28 cellular contexts compared by ENCODE assay signal in the genomic region with DNA sequence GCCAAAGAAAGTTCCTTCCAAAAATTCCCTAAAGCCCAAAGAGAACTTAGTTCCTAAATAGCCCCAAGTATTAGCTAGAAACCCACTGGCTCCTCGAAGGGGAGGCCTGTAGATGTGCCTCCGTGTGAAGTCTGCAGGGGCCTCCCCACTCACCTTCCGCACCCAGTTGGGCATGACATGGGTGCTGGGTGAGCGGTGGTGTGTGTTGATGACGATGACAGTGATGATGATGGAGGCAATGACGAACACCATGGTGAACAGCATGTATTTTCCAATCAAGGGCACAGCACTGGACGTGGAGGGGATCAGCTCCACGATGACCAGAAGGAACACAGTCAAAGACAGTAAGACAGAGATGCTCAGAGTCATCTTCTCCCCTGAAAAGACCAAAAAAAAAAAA. TPM values are rescaled to one million over a fixed set of nuclear protein-coding genes. Genes with fewer than 3 reads are reported as not detected.
DNase-seq lines count a peak whose midpoint lies in the region; ATAC-seq, FAIRE-seq and TF ChIP-seq lines count a peak whose summit lies in the region.
"Had no signal": no experiment of that assay in that cellular context is flagged by ENCODE, and none has a peak within 500 bp of the region (broad histone marks: within the 10 kb centered on the region; RNA-seq: fewer than 3 reads in every experiment).

No MANE protein-coding gene starts in this region.

- no peak for DNase-seq in CD4-positive, alpha-beta memory T cell
- DNase-seq in GM12891 (ENCODE audit: insufficient read length, low spot score) (no peak), T-cell (no peak), memory B cell (ENCODE audit: low spot score in 2 of 2) (peak; percentile 45 to 59), NCI-H1048 (lab: John Stamatoyannopoulos, UW) (no peak), T-helper 9 cell (no peak), head of caudate nucleus (no peak), NCI-H69 (lab: John Stamatoyannopoulos, UW) (no peak)
- DNase-seq: activated T-cell treated with anti-CD3 and anti-CD28 coated beads, Interleukin-2, amount 50 U/mL, for 72 hours; aorta; CD4-positive, alpha-beta T cell; cortex of kidney; islet precursor cell; Karpas-422; MV-4-11; NCI-H1694; NCI-H2171; stimulated activated CD4-positive, alpha-beta T cell treated with anti-CD3 and anti-CD28 coated beads, Interleukin-15, amount 100 ng/mL, for 24 hours; T1000; upper lobe of right lung had no signal

- no peak overlapping the region for H3K4me3 ChIP-seq in CD4-positive, alpha-beta memory T cell (ENCODE audit: low read length in 2 of 2)
- H3K4me3 ChIP-seq: cardiac muscle cell, neural progenitor cell, upper lobe of right lung had no signal

- H3K36me3 ChIP-seq in CD4-positive, alpha-beta memory T cell (ENCODE audit: insufficient read depth, low read length): no peaks in the 10 kb centered on the region
- H3K36me3 ChIP-seq: cardiac muscle cell, neural progenitor cell, upper lobe of right lung had no signal

- H3K4me1 ChIP-seq in CD4-positive, alpha-beta memory T cell (ENCODE audit: insufficient read depth, low read length): peaks cover 52% of the 10 kb centered on the region
- H3K4me1 ChIP-seq: upper lobe of right lung had no signal

- POLR2A ChIA-PET in CD4-positive, alpha-beta memory T cell (lab: Charles Lee; ENCODE audit: partially characterized antibody): interaction anchor here (0.8 to 2.2 kb wide), 5 partner anchors 12 to 240 kb away, joined by 3 to 12 read pairs (median 4); no protein-coding TSS in a partner anchor
- POLR2A ChIA-PET in T-cell (lab: Charles Lee): interaction anchor here (0.5 to 0.7 kb wide), 2 partner anchors 63 to 109 kb away, joined by 3 to 7 read pairs; no protein-coding TSS in a partner anchor

- peak overlapping the region; percentile 80 to 97 (median 94) for H3K27ac Mint-ChIP-seq in CD4-positive, alpha-beta memory T cell
- H3K27ac Mint-ChIP-seq in T-cell (peak overlapping the region; percentile 59 to 68), memory B cell (peak overlapping the region; percentile 98)
- H3K27ac Mint-ChIP-seq: activated T-cell treated with anti-CD3 and anti-CD28 coated beads, Interleukin-2, amount 50 U/mL, for 72 hours; CD4-positive, alpha-beta T cell; neural progenitor cell had no signal

- no peaks in the 10 kb centered on the region for H3K27me3 ChIP-seq in CD4-positive, alpha-beta memory T cell (ENCODE audit: insufficient read depth, low read length)
- H3K27me3 ChIP-seq: cardiac muscle cell, neural progenitor cell, upper lobe of right lung had no signal

- H3K27me3 Mint-ChIP-seq in CD4-positive, alpha-beta memory T cell: no peaks in the 10 kb centered on the region
- peaks cover 0 to 5% of the 10 kb centered on the region in 2 donors for H3K27me3 Mint-ChIP-seq in T-cell
- no peaks in the 10 kb centered on the region for H3K27me3 Mint-ChIP-seq in memory B cell
- H3K27me3 Mint-ChIP-seq: activated naive CD4-positive, alpha-beta T cell treated with anti-CD3 and anti-CD28 coated beads, Interleukin-2, amount 50 U/mL, for 24 hours; CD4-positive, alpha-beta T cell had no signal

- H3K9me3 ChIP-seq in CD4-positive, alpha-beta memory T cell (ENCODE audit: control insufficient read depth in 1 of 2, low read length in 2 of 2): no peaks in the 10 kb centered on the region
- H3K9me3 ChIP-seq: upper lobe of right lung had no signal

- no peaks in the 10 kb centered on the region for H3K9me3 Mint-ChIP-seq in CD4-positive, alpha-beta memory T cell
- H3K9me3 Mint-ChIP-seq in T-cell: no peaks in the 10 kb centered on the region
- H3K9me3 Mint-ChIP-seq in memory B cell: no peaks in the 10 kb centered on the region
- H3K9me3 Mint-ChIP-seq: activated naive CD4-positive, alpha-beta T cell treated with anti-CD3 and anti-CD28 coated beads, Interleukin-2, amount 50 U/mL, for 24 hours; activated T-cell treated with anti-CD3 and anti-CD28 coated beads, Interleukin-2, amount 50 U/mL, for 72 hours; CD4-positive, alpha-beta T cell; neural progenitor cell had no signal

- ATAC-seq in T-cell (replicated peaks in 1 of 4): no peak
- ATAC-seq in memory B cell (ENCODE audit: low read depth): peak; percentile 45
- ATAC-seq: activated T-cell treated with anti-CD3 and anti-CD28 coated beads, Interleukin-2, amount 50 U/mL, for 72 hours; upper lobe of right lung had no signal

- H3K27ac ChIP-seq in CD4-positive, alpha-beta memory T cell (ENCODE audit: low read depth, low read length): no peak overlapping the region
- H3K27ac ChIP-seq: cardiac muscle cell, neural progenitor cell, upper lobe of right lung had no signal

- H3K4me3 Mint-ChIP-seq in CD4-positive, alpha-beta memory T cell: peak overlapping the region in 1 of 8 donors; percentile 24
- H3K4me3 Mint-ChIP-seq in T-cell (no peak overlapping the region), memory B cell (peak overlapping the region; percentile 6)
- H3K4me3 Mint-ChIP-seq: activated naive CD4-positive, alpha-beta T cell treated with anti-CD3 and anti-CD28 coated beads, Interleukin-2, amount 50 U/mL, for 24 hours; CD4-positive, alpha-beta T cell had no signal

- intact Hi-C loops in CD4-positive, alpha-beta memory T cell (cut with micrococcal nuclease): loop anchor here (1.0 kb wide), 4 partner anchors 29 to 241 kb away; no protein-coding TSS in a partner anchor
- intact Hi-C loops in head of caudate nucleus (cut with DNase I): no loop called here

- peaks cover 29 to 49% (median 40%) of the 10 kb centered on the region in 4 donors for H3K4me1 Mint-ChIP-seq in CD4-positive, alpha-beta memory T cell
- peaks cover 39 to 44% (median 40%) of the 10 kb centered on the region in 3 donors for H3K4me1 Mint-ChIP-seq in T-cell
- peaks cover 26% of the 10 kb centered on the region for H3K4me1 Mint-ChIP-seq in memory B cell

- no peak for TF ChIP-seq POLR2A in GM12891 (IDR thresholded peaks at IDR 0.05; ENCODE audit: low read depth, low read length)

- peak; percentile 69 for FAIRE-seq in GM12891 (lab: Jason Lieb, UNC)
- FAIRE-seq: endometrium had no signal

- no peaks in the 10 kb centered on the region for H3K36me3 Mint-ChIP-seq in CD4-positive, alpha-beta memory T cell
- H3K36me3 Mint-ChIP-seq in T-cell: no peaks in the 10 kb centered on the region
- no peaks in the 10 kb centered on the region for H3K36me3 Mint-ChIP-seq in memory B cell
- H3K36me3 Mint-ChIP-seq: activated naive CD4-positive, alpha-beta T cell treated with anti-CD3 and anti-CD28 coated beads, Interleukin-2, amount 50 U/mL, for 24 hours; neural progenitor cell had no signal

- CTCF ChIA-PET in CD4-positive, alpha-beta memory T cell (lab: Charles Lee; ENCODE audit: partially characterized antibody): interaction anchor here (0.8 to 8.6 kb wide), 34 partner anchors 13 to 532 kb away, joined by 3 to 153 read pairs (median 5); a partner anchor contains a TSS
- CTCF ChIA-PET in T-cell (lab: Charles Lee): interaction anchor here (0.5 to 2.3 kb wide), 29 partner anchors 9 to 354 kb away, joined by 3 to 30 read pairs (median 6); a partner anchor contains a TSS

TF ChIP-seq in GM12891, 5 proteins besides CTCF, POLR2A, EP300 and RAD21:
- no peak for TF ChIP-seq PAX5 (IDR thresholded peaks at IDR 0.05; ENCODE audit: insufficient read depth, low read length, severe bottlenecking)
- TF ChIP-seq TAF1 (IDR thresholded peaks at IDR 0.05; ENCODE audit: low read depth, low read length): no peak
- no peak for TF ChIP-seq POU2F2 (IDR thresholded peaks at IDR 0.05; ENCODE audit: low read depth, low read length)
- no peak for TF ChIP-seq POLR2AphosphoS5 (IDR thresholded peaks at IDR 0.05; ENCODE audit: low read depth, low read length)
- TF ChIP-seq SPI1 (IDR thresholded peaks at IDR 0.05; ENCODE audit: low read depth, low read length): no peak
TF ChIP-seq in GM12891: peak in this region for 0.

RNA-seq across cellular contexts. Expression of a gene that starts 14.5 kb away (rescaled TPM):
- not detected for total RNA-seq in CD4-positive, alpha-beta memory T cell
- polyA plus RNA-seq in CD4-positive, alpha-beta memory T cell: 1 to 10 TPM in 1 of 2 donors, under 1 TPM in 1; 0.26 to 1.8 TPM
- polyA plus RNA-seq in GM12891 (2012; ENCODE audit: low read depth, missing spikeins): not detected
- total RNA-seq in T-cell: under 1 TPM in 1 of 5 donors, not detected in 4; 0.23 TPM
- total RNA-seq: activated CD8-positive, alpha-beta memory T cell treated with anti-CD3 and anti-CD28 coated beads for 36 hours; activated T-cell treated with anti-CD3 and anti-CD28 coated beads, Interleukin-2, amount 50 U/mL, for 72 hours; aorta; HT-29; liver; posterior vena cava had no signal
- polyA plus RNA-seq: cardiac muscle cell, liver had no signal

Comparison
In these comparisons a context has a peak if more than half of its experiments do, and no peak if none do; other contexts are left out.
1. DNase-seq: peak in memory B cell (2 of 2); none in CD4-positive, alpha-beta memory T cell (0 of 5), GM12891 (single experiment), T-cell (0 of 34), NCI-H1048 (single experiment), T-helper 9 cell (single experiment), head of caudate nucleus (0 of 42) and NCI-H69 (single experiment).
2. Peak in every context shown above with its lines, with median percentiles within 50 percentile points of each other: H3K27ac Mint-ChIP-seq.